Comparison of ENCODE assay signal across 19 cellular contexts in genomic region chr11:120556841-120557240, GRCh38. TPM values are rescaled to one million over a fixed set of nuclear protein-coding genes. Genes with fewer than 3 reads are reported as not detected.
"Had no signal": no experiment of that assay in that cellular context is flagged by ENCODE, and none has a peak within 500 bp of the region (broad histone marks: within the 10 kb centered on the region; RNA-seq: fewer than 3 reads in every experiment).

No MANE protein-coding gene starts in this region.

- H3K9me3 ChIP-seq: ascending aorta, tibial artery had no signal

- H3K4me3 ChIP-seq: ascending aorta, dorsolateral prefrontal cortex, tibial artery had no signal

- H3K27me3 ChIP-seq: ascending aorta, dorsolateral prefrontal cortex, tibial artery had no signal

- H3K36me3 Mint-ChIP-seq: activated CD8-positive, alpha-beta memory T cell treated with anti-CD3 and anti-CD28 coated beads, Interleukin-2, amount 10 ng/mL, durations not matched to agents 7 days and 5 days; memory B cell; natural killer cell treated with Interleukin-12 subunit alpha and Interleukin-12 subunit beta and Interleukin-15 and Interleukin-18, amount 100 ng/mL, for 72 hours had no signal

- H3K27ac ChIP-seq: ascending aorta, tibial artery had no signal

- H3K9me3 Mint-ChIP-seq: activated CD4-positive, alpha-beta T cell treated with anti-CD3 and anti-CD28 coated beads, Interleukin-2, amount 10 ng/mL, durations not matched to agents 24 days and 14 days; activated CD8-positive, alpha-beta T cell treated with anti-CD3 and anti-CD28 coated beads for 36 hours; effector memory CD8-positive, alpha-beta T cell; memory B cell; natural killer cell treated with Interleukin-12 subunit alpha and Interleukin-12 subunit beta and Interleukin-15 and Interleukin-18, amount 100 ng/mL, for 72 hours; stimulated activated naive CD8-positive, alpha-beta T cell treated with anti-CD3 and anti-CD28 coated beads, Interleukin-15, amount 100 ng/mL, for 72 hours had no signal

- DNase-seq: activated CD4-positive, alpha-beta T cell treated with anti-CD3 and anti-CD28 coated beads, Interleukin-2, amount 10 ng/mL, durations not matched to agents 24 days and 14 days; activated CD8-positive, alpha-beta memory T cell treated with anti-CD3 and anti-CD28 coated beads, Interleukin-2, amount 10 ng/mL, durations not matched to agents 7 days and 5 days; activated CD8-positive, alpha-beta T cell treated with anti-CD3 and anti-CD28 coated beads for 36 hours; activated effector memory CD4-positive, alpha-beta T cell treated with anti-CD3 and anti-CD28 coated beads, Interleukin-2, amount 50 U/mL, for 16 hours; activated naive CD4-positive, alpha-beta T cell treated with anti-CD3 and anti-CD28 coated beads, Interleukin-2, amount 50 U/mL, for 16 hours; activated T-cell treated with anti-CD3 and anti-CD28 coated beads for 4 hours; central memory CD4-positive, alpha-beta T cell; effector memory CD8-positive, alpha-beta T cell; foreskin melanocyte; hippocampal formation; nucleus accumbens; stimulated activated CD4-positive, alpha-beta T cell treated with anti-CD3 and anti-CD28 coated beads, Interleukin-4, amount 100 ng/mL, for 4 hours; stimulated activated naive CD8-positive, alpha-beta T cell treated with anti-CD3 and anti-CD28 coated beads, Interleukin-15, amount 100 ng/mL, for 72 hours; T-helper 2 cell; tibial artery had no signal

- H3K27ac Mint-ChIP-seq: activated CD4-positive, alpha-beta T cell treated with anti-CD3 and anti-CD28 coated beads, Interleukin-2, amount 10 ng/mL, durations not matched to agents 24 days and 14 days; activated CD8-positive, alpha-beta memory T cell treated with anti-CD3 and anti-CD28 coated beads, Interleukin-2, amount 10 ng/mL, durations not matched to agents 7 days and 5 days; activated CD8-positive, alpha-beta T cell treated with anti-CD3 and anti-CD28 coated beads for 36 hours; effector memory CD8-positive, alpha-beta T cell; memory B cell; natural killer cell treated with Interleukin-12 subunit alpha and Interleukin-12 subunit beta and Interleukin-15 and Interleukin-18, amount 100 ng/mL, for 72 hours had no signal

- H3K4me3 Mint-ChIP-seq: activated CD4-positive, alpha-beta T cell treated with anti-CD3 and anti-CD28 coated beads, Interleukin-2, amount 10 ng/mL, durations not matched to agents 24 days and 14 days; activated CD8-positive, alpha-beta memory T cell treated with anti-CD3 and anti-CD28 coated beads, Interleukin-2, amount 10 ng/mL, durations not matched to agents 7 days and 5 days; activated CD8-positive, alpha-beta T cell treated with anti-CD3 and anti-CD28 coated beads for 36 hours; effector memory CD8-positive, alpha-beta T cell; memory B cell; natural killer cell treated with Interleukin-12 subunit alpha and Interleukin-12 subunit beta and Interleukin-15 and Interleukin-18, amount 100 ng/mL, for 72 hours; stimulated activated naive CD8-positive, alpha-beta T cell treated with anti-CD3 and anti-CD28 coated beads, Interleukin-15, amount 100 ng/mL, for 72 hours had no signal

- H3K36me3 ChIP-seq: ascending aorta, tibial artery had no signal

- H3K4me1 ChIP-seq: ascending aorta, tibial artery had no signal

RNA-seq across cellular contexts. Expression of gene GRIK4, which starts 45.3 kb away (rescaled TPM):
- total RNA-seq: activated CD8-positive, alpha-beta T cell treated with anti-CD3 and anti-CD28 coated beads for 36 hours; ascending aorta had no signal
